In the genomic region with DNA sequence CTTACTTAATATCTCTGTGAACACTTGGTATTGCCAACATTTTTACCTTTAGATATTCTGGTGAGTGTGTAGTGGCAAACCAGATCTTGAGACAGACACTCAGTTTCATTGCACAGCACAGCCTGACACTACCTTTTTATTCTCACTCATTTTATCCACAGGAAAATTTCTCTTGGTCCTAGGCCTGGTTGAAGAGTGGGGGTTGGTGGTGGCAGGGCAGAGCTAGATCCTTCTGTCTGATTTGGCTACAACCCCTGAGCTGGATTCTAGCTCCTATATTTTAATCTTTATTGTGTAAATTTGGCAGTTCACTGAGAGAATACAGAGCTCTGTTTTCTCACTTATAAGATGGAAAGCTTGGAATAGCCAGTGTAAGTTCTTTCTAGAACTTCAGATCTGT, we compare ENCODE assay signal across 34 cellular contexts.
"Had no signal": no experiment of that assay in that cellular context is flagged by ENCODE, and none has a peak within 500 bp of the region (broad histone marks: within the 10 kb centered on the region; RNA-seq: fewer than 3 reads in every experiment).

No MANE protein-coding gene starts in this region.

- H3K9me3 ChIP-seq: adrenal gland had no signal

- H3K27ac ChIP-seq: adrenal gland, ascending aorta, body of pancreas, brain microvascular endothelial cell, breast epithelium, cardiac muscle cell had no signal

- FAIRE-seq: astrocyte, bronchial epithelial cell had no signal

- H3K4me1 ChIP-seq: adrenal gland, ascending aorta, body of pancreas, breast epithelium had no signal

- ATAC-seq: activated naive CD4-positive, alpha-beta T cell treated with anti-CD3 and anti-CD28 coated beads, Interleukin-2, amount 50 U/mL, for 72 hours; activated naive CD8-positive, alpha-beta T cell treated with anti-CD3 and anti-CD28 coated beads, Interleukin-2, amount 50 U/mL, for 24 hours; activated T-cell treated with anti-CD3 and anti-CD28 coated beads, Interleukin-2, amount 50 U/mL, for 4 hours; activated T-cell treated with anti-CD3 and anti-CD28 coated beads, Interleukin-2, amount 50 U/mL, for 72 hours; activated T-helper 17 cell treated with anti-CD3 and anti-CD28 coated beads, Interleukin-2, amount 50 U/mL, for 72 hours; body of pancreas had no signal

- DNase-seq: activated effector memory CD4-positive, alpha-beta T cell treated with anti-CD3 and anti-CD28 coated beads, Interleukin-2, amount 50 U/mL, for 16 hours; activated effector memory CD4-positive, alpha-beta T cell treated with Interleukin-2 at 50 U/mL for 16 hours; activated gamma-delta T cell; activated gamma-delta T cell treated with Interleukin-2 at 50 U/mL for 16 hours; activated naive CD4-positive, alpha-beta T cell; activated naive CD4-positive, alpha-beta T cell treated with anti-CD3 and anti-CD28 coated beads for 36 hours; activated naive CD4-positive, alpha-beta T cell treated with anti-CD3 and anti-CD28 coated beads, Interleukin-2, amount 10 ng/mL, durations not matched to agents 7 days and 5 days; activated naive CD4-positive, alpha-beta T cell treated with anti-CD3 and anti-CD28 coated beads, Interleukin-2, amount 50 U/mL, for 16 hours; activated naive CD4-positive, alpha-beta T cell treated with Interleukin-2 at 50 U/mL for 16 hours; activated naive CD8-positive, alpha-beta T cell treated with anti-CD3 and anti-CD28 coated beads for 36 hours; activated naive CD8-positive, alpha-beta T cell treated with anti-CD3 and anti-CD28 coated beads, Interleukin-2, amount 10 ng/mL, durations not matched to agents 7 days and 5 days; activated naive CD8-positive, alpha-beta T cell treated with anti-CD3 and anti-CD28 coated beads, Interleukin-2, amount 50 U/mL, for 24 hours; activated T-cell treated with anti-CD3 and anti-CD28 coated beads for 4 hours; activated T-cell treated with anti-CD3 and anti-CD28 coated beads, Interleukin-2, amount 50 U/mL, for 1 hour; activated T-cell treated with anti-CD3 and anti-CD28 coated beads, Interleukin-2, amount 50 U/mL, for 24 hours; activated T-cell treated with anti-CD3 and anti-CD28 coated beads, Interleukin-2, amount 50 U/mL, for 4 hours; activated T-cell treated with anti-CD3 and anti-CD28 coated beads, Interleukin-2, amount 50 U/mL, for 48 hours; activated T-cell treated with anti-CD3 and anti-CD28 coated beads, Interleukin-2, amount 50 U/mL, for 72 hours; adrenal gland; amniotic stem cell; amygdala; aorta; body of pancreas; brain microvascular endothelial cell; caudate nucleus; central memory CD4-positive, alpha-beta T cell; cerebellar nuclear complex had no signal

- H3K36me3 ChIP-seq: adrenal gland, ascending aorta, brain microvascular endothelial cell, breast epithelium, cardiac muscle cell had no signal

- H3K27me3 ChIP-seq: adrenal gland, ascending aorta, body of pancreas, brain microvascular endothelial cell, breast epithelium, cardiac muscle cell had no signal

- H3K4me3 ChIP-seq: adrenal gland, ascending aorta, body of pancreas, breast epithelium, cardiac muscle cell had no signal
